In genomic region chr4:125714845-125715244, GRCh38 we compare ENCODE assay signal across 1 cellular context.
TF ChIP-seq lines count a peak whose summit lies in the region.

No MANE protein-coding gene starts in this region.

TF ChIP-seq in GM23338, 12 proteins besides CTCF, POLR2A, EP300 and RAD21 (continued from another document):
- peak; percentile 75; the same call in 1 of the 2 replicates for TF ChIP-seq ZNF462 (CRISPR knock-in tag; IDR thresholded peaks at IDR 0.05)
- TF ChIP-seq NANOG (IDR thresholded peaks at IDR 0.05; ENCODE audit: borderline replicate concordance), result peak; percentile 66; the same call in 1 of the 2 replicates
- TF ChIP-seq STAT1 (IDR thresholded peaks at IDR 0.05; ENCODE audit: unreplicated experiment), result no peak
- no peak for TF ChIP-seq ETS1 (IDR thresholded peaks at IDR 0.05)
- no peak for TF ChIP-seq ZNF331 (CRISPR knock-in tag; IDR thresholded peaks at IDR 0.05; ENCODE audit: low read depth)
- TF ChIP-seq CREB1 (CRISPR knock-in tag; IDR thresholded peaks at IDR 0.05; ENCODE audit: low read depth), result no peak
